ENCODE assay signal across 7 cellular contexts in the genomic region with DNA sequence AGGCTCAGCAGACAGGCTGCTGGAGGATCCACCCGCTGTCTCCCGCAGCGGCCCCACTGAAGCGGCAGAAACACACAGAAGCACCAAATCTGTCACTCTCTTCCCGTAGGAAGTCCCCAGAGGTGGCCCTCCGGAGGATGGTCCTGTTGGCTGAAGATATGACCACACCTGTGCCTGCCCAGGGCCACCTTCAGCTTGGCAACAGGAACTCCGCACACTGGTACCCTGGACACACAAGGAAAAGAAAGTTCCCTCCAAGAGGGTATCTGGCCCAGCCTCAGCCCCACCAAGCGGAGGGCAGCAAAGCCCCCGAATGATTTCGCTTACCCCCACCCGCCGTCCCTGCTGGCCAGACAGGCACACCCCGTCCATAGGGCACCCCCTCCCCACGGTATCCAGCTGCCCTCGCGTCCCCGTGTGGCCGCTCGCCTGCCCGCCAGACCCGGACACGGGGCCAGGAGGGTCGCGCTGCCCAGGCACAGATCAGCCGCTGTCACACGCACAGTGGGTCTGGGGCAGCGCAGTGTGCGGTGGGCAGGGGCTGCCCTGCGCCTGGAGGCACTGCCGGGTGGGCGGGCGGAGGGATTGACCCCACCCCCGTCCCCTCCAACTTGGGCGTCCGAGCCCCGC. TPM values are rescaled to one million over a fixed set of nuclear protein-coding genes. Genes with fewer than 3 reads are reported as not detected.
A peak's percentile ranks its signal among the peaks of the same experiment; 100 is the strongest.
DNase-seq lines count a peak whose midpoint lies in the region; ATAC-seq and TF ChIP-seq lines count a peak whose summit lies in the region.

No MANE protein-coding gene starts in this region.

- H3K4me2 ChIP-seq in PC-3 (ENCODE audit: low read length) = peak overlapping the region; percentile 88
- H3K4me2 ChIP-seq in trophoblast cell (ENCODE audit: low read length) = peak overlapping the region; percentile 99

- peak overlapping the region; percentile 19 for H2BK12ac ChIP-seq in trophoblast cell (ENCODE audit: low read length)

- H2BK120ac ChIP-seq in trophoblast cell (ENCODE audit: insufficient read depth, low read length, poor library complexity) = peak overlapping the region; percentile 21

- H2AFZ ChIP-seq in PC-3 (ENCODE audit: low read length) (peak overlapping the region; percentile 11; the same call in 1 of the 2 replicates), trophoblast cell (ENCODE audit: insufficient read depth, low read length, poor library complexity) (peak overlapping the region; percentile 26)

- H3F3A ChIP-seq in PC-3 (ENCODE audit: low read length, unreplicated experiment) = no peaks in the 10 kb centered on the region

- H4K91ac ChIP-seq in trophoblast cell (ENCODE audit: low read depth, low read length) = peak overlapping the region; percentile 52

- peaks cover 26% of the 10 kb centered on the region for H3K79me1 ChIP-seq in trophoblast cell (ENCODE audit: low read length)

- ATAC-seq in GM21526 (IDR thresholded peaks at IDR 0.05; ENCODE audit: low FRiP score, unreplicated experiment) (peak; percentile 4), PC-3 (peak; percentile 19)

- no peak overlapping the region for H3K27ac ChIP-seq in PC-3 (ENCODE audit: low read length)
- H3K27ac ChIP-seq in esophagus (ENCODE audit: low read depth in 2 of 2, low read length in 1 of 2) = peak overlapping the region; percentile 89 to 96
- peak overlapping the region; percentile 59 for H3K27ac ChIP-seq in trophoblast cell (ENCODE audit: low read depth, low read length)

- CTCF ChIA-PET in PC-3 (lab: Charles Lee) = no interaction called here

- peak overlapping the region; percentile 32 for H2AK5ac ChIP-seq in trophoblast cell (ENCODE audit: low read length)

- 24 to 28% methylated on average over 34 to 36 of the region's 36 CpGs for WGBS in esophagus, 2 donors
- WGBS in trophoblast cell (ENCODE audit: extremely low coverage, insufficient coverage, insufficient read length) = no CpG with 5 or more reads among the region's 36 CpGs

- H3K27me3 ChIP-seq in PC-3 (ENCODE audit: low read length) = no peaks in the 10 kb centered on the region
- H3K27me3 ChIP-seq in esophagus (ENCODE audit: control insufficient read depth in 1 of 2, insufficient read depth in 2 of 2, low read length in 2 of 2) = no peaks in the 10 kb centered on the region
- no peaks in the 10 kb centered on the region for H3K27me3 ChIP-seq in trophoblast cell (ENCODE audit: insufficient read depth, low read length)

- peak overlapping the region; percentile 65 for H3K9ac ChIP-seq in PC-3 (ENCODE audit: low read length)
- H3K9ac ChIP-seq in trophoblast cell (ENCODE audit: low read length) = peak overlapping the region; percentile 31

- no peak overlapping the region for H3K23ac ChIP-seq in trophoblast cell (ENCODE audit: low read length)

- peaks cover 35% of the 10 kb centered on the region for H3K79me2 ChIP-seq in PC-3 (ENCODE audit: low read length)
- H3K79me2 ChIP-seq in trophoblast cell (ENCODE audit: control insufficient read depth, insufficient read depth, low read length, poor library complexity) = peaks cover 9% of the 10 kb centered on the region

- H3K4ac ChIP-seq in trophoblast cell (ENCODE audit: low read depth, low read length) = peak overlapping the region; percentile 84

- no peaks in the 10 kb centered on the region for H3K9me3 ChIP-seq in PC-3 (ENCODE audit: low read length)
- H3K9me3 ChIP-seq in esophagus (ENCODE audit: control insufficient read depth in 2 of 2, insufficient read depth in 1 of 2, low read depth in 1 of 2, low read length in 1 of 2) = no peaks in the 10 kb centered on the region
- peaks cover 6% of the 10 kb centered on the region for H3K9me3 ChIP-seq in trophoblast cell (ENCODE audit: insufficient read depth, low read depth, low read length)

- H4K20me1 ChIP-seq in PC-3 (ENCODE audit: low read length) = 0 out of 2 replicates have a peak, but pooled peaks cover 5% of the 10 kb centered on the region

- H3K18ac ChIP-seq in trophoblast cell (ENCODE audit: low read length) = peak overlapping the region; percentile 51

- H4K8ac ChIP-seq in trophoblast cell (ENCODE audit: low read depth, low read length) = peak overlapping the region; percentile 30

- H4K12ac ChIP-seq in trophoblast cell (ENCODE audit: low read depth, low read length) = peak overlapping the region; percentile 45

- no peak for TF ChIP-seq CTCF in PC-3 (conservative IDR thresholded peaks at IDR 0.05; ENCODE audit: low read depth, low read length)

- peaks cover 24% of the 10 kb centered on the region; the same call in 1 of the 2 replicates for H3K4me1 ChIP-seq in PC-3 (ENCODE audit: insufficient read depth, low read length)
- peaks cover 0 to 23% of the 10 kb centered on the region in 2 donors for H3K4me1 ChIP-seq in esophagus (ENCODE audit: control insufficient read depth in 2 of 2, insufficient read depth in 2 of 2, low read length in 1 of 2)
- H3K4me1 ChIP-seq in trophoblast cell (ENCODE audit: control insufficient read depth in 1 of 2, insufficient read depth in 2 of 2, low read length in 2 of 2) = peaks cover 38 to 58% of the 10 kb centered on the region in 2 experiments

- no peaks in the 10 kb centered on the region for H3K9me2 ChIP-seq in PC-3 (replicated peaks; ENCODE audit: low read length)

- H2BK5ac ChIP-seq in trophoblast cell (ENCODE audit: low read depth, low read length, poor library complexity) = peak overlapping the region; percentile 13

- no peak for DNase-seq in PC-3
- peak in 1 of 2 donors; percentile 34 for DNase-seq in trophoblast cell
- DNase-seq in NCI-H526 treated with DMSO at 0.1 percent for 48 hours (lab: John Stamatoyannopoulos, UW) = no peak
- DNase-seq in hypothalamus (lab: John Stamatoyannopoulos, UW) = no peak
- DNase-seq in medulla oblongata (ENCODE audit: extremely low spot score) = no peak

- intact Hi-C loops in PC-3 (cut with micrococcal nuclease) = loop anchor here (10.0 kb wide), 1 partner anchor 47 kb away; the partner anchor contains the start of gene IRF7

- peak overlapping the region; percentile 80 for H3K4me3 ChIP-seq in PC-3 (ENCODE audit: low read length)
- H3K4me3 ChIP-seq in esophagus (ENCODE audit: low read depth in 1 of 2, low read length in 2 of 2) = peak overlapping the region; percentile 65 to 83
- peak overlapping the region; percentile 91 for H3K4me3 ChIP-seq in trophoblast cell (ENCODE audit: low read depth, low read length)

- POLR2A ChIA-PET in PC-3 (lab: Charles Lee; ENCODE audit: unreplicated experiment) = interaction anchor here (0.5 kb wide), 1 partner anchor 13 kb away, joined by 5 read pairs; no protein-coding TSS in a partner anchor

- peak overlapping the region; percentile 84 for H3K14ac ChIP-seq in trophoblast cell (ENCODE audit: low read length)

- BruUV-seq in PC-3 (replicated peaks; lab: Mats Ljungman, UMichigan) = TSS peak; percentile 43

- H3K36me3 ChIP-seq in PC-3 (ENCODE audit: low read depth, low read length) = no peaks in the 10 kb centered on the region
- peaks cover 0 to 19% of the 10 kb centered on the region in 2 donors for H3K36me3 ChIP-seq in esophagus (ENCODE audit: control insufficient read depth in 2 of 2, insufficient read depth in 2 of 2, low read length in 1 of 2)
- H3K36me3 ChIP-seq in trophoblast cell (ENCODE audit: control insufficient read depth in 1 of 2, insufficient read depth in 2 of 2, low read length in 2 of 2) = peaks cover 12 to 16% of the 10 kb centered on the region in 2 experiments

RNA-seq across cellular contexts. Expression of gene RASSF7, which starts 7.0 kb away (rescaled TPM):
- total RNA-seq in PC-3 (2014; rRNA removed) = 58.6 and 79.7 TPM in 2 replicates
- 10 to 100 TPM; 46.6 to 82.4 TPM for polyA plus RNA-seq in esophagus
- 41.3 and 45.5 TPM in 2 replicates for polyA plus RNA-seq in trophoblast cell (2013)

RNA-seq across cellular contexts. Expression of gene LMNTD2, which starts 7.2 kb away (rescaled TPM):
- 1.4 and 2.4 TPM in 2 replicates for total RNA-seq in PC-3 (2014; rRNA removed)
- 1 to 10 TPM; 2.9 to 6.9 TPM for polyA plus RNA-seq in esophagus
- polyA plus RNA-seq in trophoblast cell (2013) = 2.2 and 2.6 TPM in 2 replicates

RNA-seq across cellular contexts. Expression of gene PHRF1, which starts 8.5 kb away (rescaled TPM):
- total RNA-seq in PC-3 (2014; rRNA removed) = 41.4 and 52.4 TPM in 2 replicates
- 10 to 100 TPM; 13.7 to 28.4 TPM for polyA plus RNA-seq in esophagus
- polyA plus RNA-seq in trophoblast cell (2013) = 23.6 and 23.8 TPM in 2 replicates

RNA-seq across cellular contexts. Expression of gene LRRC56, which starts 30.4 kb away (rescaled TPM):
- total RNA-seq in PC-3 (2014; rRNA removed) = 1.0 and 1.5 TPM in 2 replicates
- polyA plus RNA-seq in esophagus = 1 to 10 TPM; 1.7 to 4.0 TPM
- polyA plus RNA-seq in trophoblast cell (2013) = 0.22 and 0.40 TPM in 2 replicates

RNA-seq across cellular contexts. Expression of gene HRAS, which starts 32.4 kb away (rescaled TPM):
- total RNA-seq in PC-3 (2014; rRNA removed) = 128 and 167 TPM in 2 replicates
- 100 to 1,000 TPM; 163 to 257 TPM for polyA plus RNA-seq in esophagus
- polyA plus RNA-seq in trophoblast cell (2013) = 39.2 and 40.8 TPM in 2 replicates
